In genomic region chr1:54274448-54274847, GRCh38 we compare ENCODE assay signal across 2 cellular contexts.
TF ChIP-seq lines count a peak whose summit lies in the region.

No MANE protein-coding gene starts in this region.

TF ChIP-seq in SK-N-SH treated with all-trans-retinoic acid at 6 μM for 48 hours, 23 proteins besides CTCF, POLR2A, EP300 and RAD21 (continued from another document):
- no peak for TF ChIP-seq POU6F1 (CRISPR knock-in tag; IDR thresholded peaks at IDR 0.05; ENCODE audit: borderline replicate concordance, low read depth)
- no peak for TF ChIP-seq BACH2 (CRISPR knock-in tag; IDR thresholded peaks at IDR 0.05; ENCODE audit: borderline replicate concordance)
- TF ChIP-seq OSR1 (CRISPR knock-in tag; IDR thresholded peaks at IDR 0.05): no peak
- no peak for TF ChIP-seq ZNF8 (CRISPR knock-in tag; IDR thresholded peaks at IDR 0.05)
- TF ChIP-seq TOX (CRISPR knock-in tag; IDR thresholded peaks at IDR 0.05; ENCODE audit: borderline replicate concordance): no peak
- no peak for TF ChIP-seq PPARA (CRISPR knock-in tag; IDR thresholded peaks at IDR 0.05; ENCODE audit: borderline replicate concordance)
- no peak for TF ChIP-seq ARNTL (CRISPR knock-in tag; IDR thresholded peaks at IDR 0.05; ENCODE audit: borderline replicate concordance, low read depth)
- no peak for TF ChIP-seq CREB5 (CRISPR knock-in tag; IDR thresholded peaks at IDR 0.05; ENCODE audit: low read depth)
- TF ChIP-seq ZNF70 (CRISPR knock-in tag; IDR thresholded peaks at IDR 0.05): no peak
- TF ChIP-seq ZC3H10 (CRISPR knock-in tag; IDR thresholded peaks at IDR 0.05): no peak
- no peak for TF ChIP-seq TSHZ2 (CRISPR knock-in tag; IDR thresholded peaks at IDR 0.05)
- TF ChIP-seq GLIS3 (CRISPR knock-in tag; IDR thresholded peaks at IDR 0.05): no peak
- no peak for TF ChIP-seq SNAI2 (CRISPR knock-in tag; IDR thresholded peaks at IDR 0.05)
- no peak for TF ChIP-seq ESRRG (CRISPR knock-in tag; IDR thresholded peaks at IDR 0.05)
- TF ChIP-seq TCF4 (CRISPR knock-in tag; IDR thresholded peaks at IDR 0.05; ENCODE audit: borderline replicate concordance): no peak
- TF ChIP-seq CSDC2 (CRISPR knock-in tag; IDR thresholded peaks at IDR 0.05): no peak
- no peak for TF ChIP-seq ISL1 (CRISPR knock-in tag; IDR thresholded peaks at IDR 0.05)
- no peak for TF ChIP-seq ZNF565 (CRISPR knock-in tag; conservative IDR thresholded peaks at IDR 0.05; ENCODE audit: low read depth)
TF ChIP-seq in SK-N-SH treated with all-trans-retinoic acid at 6 μM for 48 hours: peak in this region for 0.

TF ChIP-seq in K562, 482 proteins besides CTCF, POLR2A, EP300 and RAD21 (continued from another document):
- no peak for TF ChIP-seq ZBTB5 (IDR thresholded peaks at IDR 0.05)
